11 cellular contexts compared by ENCODE assay signal in the genomic region with DNA sequence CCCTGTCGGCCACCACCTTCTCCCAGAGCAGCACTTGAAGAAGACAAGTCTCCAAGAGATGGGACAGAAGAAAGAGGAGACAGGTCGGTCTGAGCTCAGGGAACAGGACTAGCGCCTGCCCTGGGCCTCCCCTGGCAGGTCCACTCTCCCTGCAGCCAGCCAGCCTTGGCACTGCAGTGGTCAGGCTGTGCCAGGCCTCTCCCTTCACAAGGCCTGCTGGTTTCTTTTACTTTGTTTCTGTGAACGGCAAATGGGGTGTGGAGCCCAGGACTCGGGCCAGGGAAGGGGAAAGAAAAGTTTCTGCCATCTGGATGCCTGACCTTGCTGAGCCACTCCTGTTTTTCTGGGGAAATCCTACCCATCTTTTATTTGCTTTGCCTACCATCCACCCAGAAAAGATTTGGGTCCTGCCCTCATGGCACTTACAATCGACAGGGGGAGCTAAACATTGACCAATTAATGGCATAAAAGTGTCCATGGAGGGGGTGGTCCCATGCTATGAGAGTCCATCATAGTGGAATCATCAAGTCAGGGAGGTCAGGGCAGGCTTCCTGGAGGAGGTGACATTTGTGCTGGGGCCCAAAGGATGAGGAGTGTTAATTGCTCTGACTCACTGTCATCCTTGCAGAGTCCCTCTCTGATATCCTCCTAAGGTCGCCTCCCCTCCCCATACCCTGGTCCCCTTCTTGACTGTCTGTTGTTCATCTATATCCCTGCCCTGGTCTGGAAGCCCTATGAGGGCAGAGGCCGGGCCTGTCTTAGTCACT.
DNase-seq lines count a peak whose midpoint lies in the region; ATAC-seq and TF ChIP-seq lines count a peak whose summit lies in the region.
"Had no signal": no experiment of that assay in that cellular context is flagged by ENCODE, and none has a peak within 500 bp of the region (broad histone marks: within the 10 kb centered on the region; RNA-seq: fewer than 3 reads in every experiment).

No MANE protein-coding gene starts in this region.

- intact Hi-C loops in left lung (cut with DNase I), result no loop called here

- H2BK15ac ChIP-seq in neuronal stem cell (ENCODE audit: low read length), result peak overlapping the region; percentile 14

- H2AK5ac ChIP-seq in neuronal stem cell (ENCODE audit: low read depth, low read length), result peak overlapping the region; percentile 95

- no peak overlapping the region for H3K27ac ChIP-seq in CD8-positive, alpha-beta memory T cell (ENCODE audit: low read depth, low read length)
- H3K27ac ChIP-seq in RWPE1, result peak overlapping the region; percentile 38
- no peak overlapping the region for H3K27ac ChIP-seq in neuronal stem cell (replicated peaks; ENCODE audit: low read length)
- H3K27ac ChIP-seq in left lung, result no peak overlapping the region
- H3K27ac ChIP-seq: neutrophil had no signal

- H4K91ac ChIP-seq in neuronal stem cell (ENCODE audit: low read depth, low read length, poor library complexity), result no peak overlapping the region

- no peaks in the 10 kb centered on the region for H3K36me3 ChIP-seq in CD8-positive, alpha-beta memory T cell (ENCODE audit: insufficient read depth, low read length)
- H3K36me3 ChIP-seq in neuronal stem cell (replicated peaks in 1 of 2; ENCODE audit: control insufficient read depth in 2 of 2, insufficient read depth in 2 of 2, low read length in 2 of 2) (peaks cover 0 to 3% of the 10 kb centered on the region in 2 donors), left lung (no peaks in the 10 kb centered on the region)
- H3K36me3 ChIP-seq: neutrophil had no signal

- no peak overlapping the region for H2AFZ ChIP-seq in neuronal stem cell (ENCODE audit: low read length)

- H2BK120ac ChIP-seq in neuronal stem cell (ENCODE audit: low read depth, low read length), result no peak overlapping the region

- no peak for ATAC-seq in left lung
- ATAC-seq: activated CD8-positive, alpha-beta memory T cell treated with anti-CD3 and anti-CD28 coated beads, Interleukin-2, amount 10 ng/mL, durations not matched to agents 7 days and 5 days had no signal

- H3K9me3 ChIP-seq in CD8-positive, alpha-beta memory T cell (ENCODE audit: low read length), result no peaks in the 10 kb centered on the region
- peaks cover 0 to 2% of the 10 kb centered on the region in 2 donors for H3K9me3 ChIP-seq in neuronal stem cell (replicated peaks in 1 of 2; ENCODE audit: control insufficient read depth in 2 of 2, insufficient read depth in 1 of 2, low read depth in 1 of 2, low read length in 2 of 2)
- no peaks in the 10 kb centered on the region for H3K9me3 ChIP-seq in left lung
- H3K9me3 ChIP-seq: neutrophil had no signal

- peaks cover 11 to 26% (median 15%) of the 10 kb centered on the region in 3 donors for H3K4me1 Mint-ChIP-seq in CD8-positive, alpha-beta memory T cell
- peaks cover 35% of the 10 kb centered on the region for H3K4me1 Mint-ChIP-seq in glutamatergic neuron (ENCODE audit: low read depth, unreplicated experiment)

- peak overlapping the region; percentile 29 for H3K23ac ChIP-seq in neuronal stem cell (ENCODE audit: low read depth, low read length, poor library complexity)

- H3K14ac ChIP-seq in neuronal stem cell (ENCODE audit: low read length), result no peak overlapping the region

- no peaks in the 10 kb centered on the region for H3K9me3 Mint-ChIP-seq in CD8-positive, alpha-beta memory T cell
- H3K9me3 Mint-ChIP-seq in glutamatergic neuron (ENCODE audit: unreplicated experiment), result peaks cover 38% of the 10 kb centered on the region

- H3K18ac ChIP-seq in neuronal stem cell (ENCODE audit: low read length), result peak overlapping the region; percentile 74

- no peak for TF ChIP-seq CTCF in RWPE1 (conservative IDR thresholded peaks at IDR 0.05; ENCODE audit: low read depth)
- no peak for TF ChIP-seq CTCF in glutamatergic neuron (IDR thresholded peaks at IDR 0.05; ENCODE audit: partially characterized antibody, unreplicated experiment)
- TF ChIP-seq CTCF in left lung (IDR thresholded peaks at IDR 0.05), result no peak

- H3K27me3 ChIP-seq in CD8-positive, alpha-beta memory T cell (ENCODE audit: insufficient read depth, low read length, poor library complexity, severe bottlenecking), result peaks cover 15% of the 10 kb centered on the region
- peaks cover 17 to 32% (median 27%) of the 10 kb centered on the region in 3 experiments for H3K27me3 ChIP-seq in neuronal stem cell (ENCODE audit: control insufficient read depth in 3 of 3, insufficient read depth in 3 of 3, low read depth in 1 of 3, low read length in 3 of 3)
- peaks cover 4 to 70% of the 10 kb centered on the region in 2 donors for H3K27me3 ChIP-seq in left lung

- no peak overlapping the region for H3K4ac ChIP-seq in neuronal stem cell (ENCODE audit: low read length)

- H3K27ac Mint-ChIP-seq in CD8-positive, alpha-beta memory T cell, result peak overlapping the region in 3 of 8 donors; percentile 6 to 58 (median 47)
- H3K27ac Mint-ChIP-seq in glutamatergic neuron (ENCODE audit: unreplicated experiment), result peak overlapping the region; percentile 99
- H3K27ac Mint-ChIP-seq: activated CD8-positive, alpha-beta memory T cell treated with anti-CD3 and anti-CD28 coated beads, Interleukin-2, amount 10 ng/mL, durations not matched to agents 7 days and 5 days had no signal

- no peak overlapping the region for H3K4me3 ChIP-seq in CD8-positive, alpha-beta memory T cell (ENCODE audit: low read length)
- no peak overlapping the region for H3K4me3 ChIP-seq in neuronal stem cell (ENCODE audit: low read length in 2 of 2)
- no peak overlapping the region for H3K4me3 ChIP-seq in left lung

- peaks cover 18% of the 10 kb centered on the region for H3K4me1 ChIP-seq in CD8-positive, alpha-beta memory T cell (ENCODE audit: insufficient read depth, low read length)
- peaks cover 32 to 37% of the 10 kb centered on the region in 2 donors for H3K4me1 ChIP-seq in neuronal stem cell (ENCODE audit: control insufficient read depth in 2 of 2, insufficient read depth in 1 of 2, low read depth in 1 of 2, low read length in 2 of 2)
- H3K4me1 ChIP-seq in left lung, result peaks cover 4 to 33% of the 10 kb centered on the region in 2 donors

- no CpG with 5 or more reads among the region's 8 CpGs for WGBS in neuronal stem cell (ENCODE audit: extremely low coverage in 2 of 2, insufficient read length in 2 of 2, insufficient replicate concordance in 1 of 2), 2 donors

- H3K36me3 Mint-ChIP-seq in CD8-positive, alpha-beta memory T cell, result peaks cover 0 to 3% (median 0%) of the 10 kb centered on the region in 3 donors
- no peaks in the 10 kb centered on the region for H3K36me3 Mint-ChIP-seq in glutamatergic neuron (ENCODE audit: unreplicated experiment)
- H3K36me3 Mint-ChIP-seq: activated CD8-positive, alpha-beta memory T cell treated with anti-CD3 and anti-CD28 coated beads, Interleukin-2, amount 10 ng/mL, durations not matched to agents 7 days and 5 days had no signal

- no peak overlapping the region for H2BK12ac ChIP-seq in neuronal stem cell (ENCODE audit: low read length)

- CTCF ChIA-PET in CD8-positive, alpha-beta memory T cell (lab: Charles Lee), result no interaction called here
- CTCF ChIA-PET in RWPE1 (lab: Yijun Ruan, JAX), result no interaction called here

- POLR2A ChIA-PET in CD8-positive, alpha-beta memory T cell (lab: Charles Lee), result no interaction called here
- POLR2A ChIA-PET in RWPE1 (lab: Yijun Ruan, JAX; ENCODE audit: low non-redundant PET), result no interaction called here

- DNase-seq in CD8-positive, alpha-beta memory T cell, result no peak
- no peak for DNase-seq in RWPE1 (ENCODE audit: low spot score)
- no peak for DNase-seq in glutamatergic neuron
- DNase-seq in neuronal stem cell (ENCODE audit: low spot score), result no peak
- no peak for DNase-seq in stimulated activated naive CD4-positive, alpha-beta T cell treated with Interleukin-2 at 50 U/mL for 16 hours (lab: John Stamatoyannopoulos, UW)
- DNase-seq in activated effector memory CD4-positive, alpha-beta T cell treated with Interleukin-2 at 50 U/mL for 16 hours, result no peak
- no peak for DNase-seq in activated gamma-delta T cell treated with Interleukin-2 at 50 U/mL for 16 hours
- no peak for DNase-seq in left lung
- DNase-seq: activated CD8-positive, alpha-beta memory T cell treated with anti-CD3 and anti-CD28 coated beads, Interleukin-2, amount 10 ng/mL, durations not matched to agents 7 days and 5 days; stimulated activated CD4-positive, alpha-beta T cell treated with anti-CD3 and anti-CD28 coated beads, Interleukin-4, amount 100 ng/mL, for 4 hours had no signal

- peaks cover 34 to 39% of the 10 kb centered on the region in 2 donors for H3K27me3 Mint-ChIP-seq in CD8-positive, alpha-beta memory T cell
- peaks cover 38% of the 10 kb centered on the region for H3K27me3 Mint-ChIP-seq in glutamatergic neuron (ENCODE audit: unreplicated experiment)

- H3K4me3 Mint-ChIP-seq in CD8-positive, alpha-beta memory T cell, result peak overlapping the region in 5 of 7 donors; percentile 67 to 95 (median 87)
- H3K4me3 Mint-ChIP-seq in glutamatergic neuron (ENCODE audit: unreplicated experiment), result peak overlapping the region; percentile 99
- H3K4me3 Mint-ChIP-seq: activated CD8-positive, alpha-beta memory T cell treated with anti-CD3 and anti-CD28 coated beads, Interleukin-2, amount 10 ng/mL, durations not matched to agents 7 days and 5 days had no signal

- H4K8ac ChIP-seq in neuronal stem cell (ENCODE audit: low read depth, low read length), result no peak overlapping the region

- H3K9ac ChIP-seq in neuronal stem cell (ENCODE audit: low read depth, low read length, poor library complexity), result no peak overlapping the region

- no peak overlapping the region for H2BK5ac ChIP-seq in neuronal stem cell (ENCODE audit: low read length)

- no peaks in the 10 kb centered on the region for H3K79me1 ChIP-seq in neuronal stem cell (ENCODE audit: low read depth, low read length)

- no peak overlapping the region for H3K4me2 ChIP-seq in neuronal stem cell (ENCODE audit: insufficient read depth, low read length, poor library complexity, severe bottlenecking)
